1 cellular context compared by ENCODE assay signal in genomic region chrX:70647910-70648309, GRCh38.
TF ChIP-seq lines count a peak whose summit lies in the region.
"Not testable (repeated sequence)": the region's sequence is repeated elsewhere in the genome, so short reads cannot be mapped to it uniquely, and the experiment has no call there.

No MANE protein-coding gene starts in this region.

- POLR2A ChIA-PET in HEK293 (lab: Yijun Ruan, JAX) = not testable (repeated sequence)

- H3K4me3 ChIP-seq in HEK293 (ENCODE audit: low read depth, low read length) = not testable (repeated sequence)

- H3K9me3 ChIP-seq in HEK293 (ENCODE audit: control insufficient read depth, insufficient read depth, low read depth, low read length) = not testable (repeated sequence)

- not testable (repeated sequence) for H3K27ac ChIP-seq in HEK293 (ENCODE audit: extremely low read depth, low read depth, low read length)

- H3K4me1 ChIP-seq in HEK293 (ENCODE audit: control insufficient read depth, insufficient read depth, low read length) = not testable (repeated sequence)

- not testable (repeated sequence) for TF ChIP-seq CTCF in HEK293 (tag by site-specific recombination; IDR thresholded peaks at IDR 0.05)

- not testable (repeated sequence) for H3K36me3 ChIP-seq in HEK293 (ENCODE audit: control insufficient read depth in 2 of 2, insufficient read depth in 1 of 2, low read length in 2 of 2)

- CTCF ChIA-PET in HEK293 (lab: Yijun Ruan, JAX) = not testable (repeated sequence)

TF ChIP-seq in HEK293, 187 proteins besides CTCF, POLR2A, EP300 and RAD21:
- 0 out of 2 replicates have a peak, but pooled peaks have one; percentile 73 for TF ChIP-seq ZNF280D (tag by site-specific recombination; IDR thresholded peaks at IDR 0.05)
- TF ChIP-seq ZNF146 (tag by site-specific recombination; IDR thresholded peaks at IDR 0.05) = peak; percentile 59
